Comparison of ENCODE assay signal across 9 cellular contexts in the genomic region with DNA sequence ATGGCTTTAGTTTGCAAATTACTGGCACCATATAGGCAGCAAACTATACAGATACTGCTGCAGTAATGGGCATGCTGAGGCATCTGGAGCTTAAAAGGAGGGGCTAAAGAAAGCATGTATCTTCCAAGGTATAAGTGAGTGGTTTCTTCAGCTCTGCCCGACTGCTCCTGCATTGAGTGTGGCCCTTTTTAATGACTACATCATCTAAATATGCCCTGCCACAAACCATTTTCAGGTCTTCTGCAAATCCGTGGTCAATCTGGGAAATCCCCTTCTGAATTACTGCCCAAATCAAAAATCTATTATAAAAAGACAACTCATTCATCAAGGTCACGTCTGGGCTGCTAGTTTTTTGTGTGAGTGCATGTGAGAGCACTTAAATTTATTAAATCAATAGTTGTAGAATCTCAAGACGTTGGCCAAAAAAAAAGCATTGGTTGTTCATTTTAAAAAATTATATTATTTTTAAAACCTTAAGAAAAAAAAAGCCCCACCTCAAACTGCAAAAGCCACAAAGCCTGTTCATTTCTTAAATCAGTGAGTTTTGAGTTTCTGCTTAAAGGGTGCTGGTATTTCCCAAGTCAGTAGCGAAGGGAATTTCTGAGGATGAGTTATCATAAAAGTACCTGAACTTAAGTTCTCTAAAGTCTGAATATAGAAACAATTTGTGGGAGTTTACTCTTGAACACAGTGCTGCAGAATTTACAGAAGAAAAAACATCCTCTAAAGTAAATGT. TPM values are rescaled to one million over a fixed set of nuclear protein-coding genes. Genes with fewer than 3 reads are reported as not detected.
A peak's percentile ranks its signal among the peaks of the same experiment; 100 is the strongest.
DNase-seq lines count a peak whose midpoint lies in the region; ATAC-seq and TF ChIP-seq lines count a peak whose summit lies in the region.
"Had no signal": no experiment of that assay in that cellular context is flagged by ENCODE, and none has a peak within 500 bp of the region (broad histone marks: within the 10 kb centered on the region; RNA-seq: fewer than 3 reads in every experiment).

No MANE protein-coding gene starts in this region.

- no peaks in the 10 kb centered on the region for H3K9me3 Mint-ChIP-seq in T-helper 1 cell treated with Interleukin-12 subunit alpha and Interleukin-12 subunit beta and Interleukin-4 antibody, amounts not matched to agents 30 μg/mL and 1 μg/mL, for 36 hours

- peak; percentile 66 for ATAC-seq in HG02870 (IDR thresholded peaks at IDR 0.05; ENCODE audit: unreplicated experiment)
- ATAC-seq in upper lobe of right lung: no peak

- no peaks in the 10 kb centered on the region for H3K27me3 ChIP-seq in upper lobe of right lung

- H3K27me3 Mint-ChIP-seq in T-helper 1 cell treated with Interleukin-12 subunit alpha and Interleukin-12 subunit beta and Interleukin-4 antibody, amounts not matched to agents 30 μg/mL and 1 μg/mL, for 36 hours (ENCODE audit: low read depth): no peaks in the 10 kb centered on the region

- H3K4me1 ChIP-seq in upper lobe of right lung: peaks cover 32% of the 10 kb centered on the region

- H3K9me3 ChIP-seq in upper lobe of right lung: no peaks in the 10 kb centered on the region

- H3K27ac ChIP-seq in upper lobe of right lung: no peak overlapping the region

- H3K4me3 ChIP-seq in upper lobe of right lung: no peak overlapping the region

- TF ChIP-seq CTCF in upper lobe of right lung (IDR thresholded peaks at IDR 0.05): no peak

- H3K4me1 Mint-ChIP-seq in T-helper 1 cell treated with Interleukin-12 subunit alpha and Interleukin-12 subunit beta and Interleukin-4 antibody, amounts not matched to agents 30 μg/mL and 1 μg/mL, for 36 hours (ENCODE audit: low read depth): peaks cover 78% of the 10 kb centered on the region

- H3K36me3 ChIP-seq in upper lobe of right lung: peaks cover 6% of the 10 kb centered on the region

- peaks cover 52% of the 10 kb centered on the region for H3K36me3 Mint-ChIP-seq in T-helper 1 cell treated with Interleukin-12 subunit alpha and Interleukin-12 subunit beta and Interleukin-4 antibody, amounts not matched to agents 30 μg/mL and 1 μg/mL, for 36 hours (ENCODE audit: low read depth)

- DNase-seq in activated CD4-positive, alpha-beta T cell treated with anti-CD3 and anti-CD28 coated beads for 48 hours: peak; percentile 65
- no peak for DNase-seq in activated CD4-positive, alpha-beta T cell treated with anti-CD3 and anti-CD28 coated beads, Interleukin-2, amount 50 U/mL, for 4 hours
- peak; percentile 78 for DNase-seq in renal cortical epithelial cell (ENCODE audit: low read depth)
- no peak for DNase-seq in DMS153 treated with DMSO at 0.1 percent for 48 hours (lab: John Stamatoyannopoulos, UW; ENCODE audit: unreplicated experiment)
- DNase-seq in medulla oblongata (ENCODE audit: extremely low spot score): no peak
- no peak for DNase-seq in upper lobe of right lung

- peak overlapping the region; percentile 72 for H3K27ac Mint-ChIP-seq in T-helper 1 cell treated with Interleukin-12 subunit alpha and Interleukin-12 subunit beta and Interleukin-4 antibody, amounts not matched to agents 30 μg/mL and 1 μg/mL, for 36 hours

- intact Hi-C loops in upper lobe of right lung (cut with DNase I): no loop called here

- H3K4me3 Mint-ChIP-seq in T-helper 1 cell treated with Interleukin-12 subunit alpha and Interleukin-12 subunit beta and Interleukin-4 antibody, amounts not matched to agents 30 μg/mL and 1 μg/mL, for 36 hours: peak overlapping the region; percentile 64

RNA-seq across cellular contexts. Expression of gene LCP1, which starts 16.3 kb away (rescaled TPM):
- total RNA-seq in renal cortical epithelial cell (0.40 and 5.4 TPM in 2 replicates), upper lobe of right lung (234 TPM)

RNA-seq across cellular contexts. Expression of gene LRRC63, which starts 46.1 kb away (rescaled TPM):
- total RNA-seq in renal cortical epithelial cell (0.20 TPM in 1 of 2 replicates, not detected in the other), upper lobe of right lung (0.29 TPM)
- total RNA-seq: cardiac septum had no signal

Comparison
In these comparisons a context has a peak if more than half of its experiments do, and no peak if none do; other contexts are left out.
1. DNase-seq: peak in activated CD4-positive, alpha-beta T cell treated with anti-CD3 and anti-CD28 coated beads for 48 hours (single experiment) and renal cortical epithelial cell (single experiment); none in activated CD4-positive, alpha-beta T cell treated with anti-CD3 and anti-CD28 coated beads, Interleukin-2, amount 50 U/mL, for 4 hours (0 of 2), DMS153 treated with DMSO at 0.1 percent for 48 hours (single experiment), medulla oblongata (single experiment) and upper lobe of right lung (single experiment).
2. RNA of gene LCP1, which starts 16.3 kb away (total RNA-seq): 234 TPM in upper lobe of right lung (single experiment); 0.40 to 5.4 TPM in renal cortical epithelial cell; every median in the first group is over 10 times any median in the second.